18 cellular contexts compared by ENCODE assay signal in the genomic region with DNA sequence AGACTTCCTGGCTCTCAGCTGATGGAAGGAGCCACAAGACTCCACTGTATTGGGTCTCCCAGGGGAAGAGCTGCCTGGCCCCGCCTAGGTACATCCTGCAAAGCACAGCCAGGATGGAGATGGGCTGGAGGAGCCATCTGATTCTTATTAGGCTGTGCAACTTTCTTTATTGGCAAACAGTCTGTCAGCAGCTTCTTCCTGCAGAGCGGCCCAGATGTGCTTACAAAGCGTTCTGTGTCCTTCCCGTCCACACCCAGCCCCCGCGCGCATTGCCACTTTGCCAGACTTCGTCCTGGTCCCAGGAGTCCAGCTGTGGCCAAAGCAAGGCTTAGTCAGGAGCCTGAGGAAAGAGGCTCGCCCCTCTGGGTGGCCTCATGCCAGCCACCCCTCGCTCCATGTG.
"Had no signal": no experiment of that assay in that cellular context is flagged by ENCODE, and none has a peak within 500 bp of the region (broad histone marks: within the 10 kb centered on the region; RNA-seq: fewer than 3 reads in every experiment).

No MANE protein-coding gene starts in this region.

- ATAC-seq: activated CD4-positive, CD25-positive, alpha-beta regulatory T cell treated with anti-CD3 and anti-CD28 coated beads, Interleukin-2, amount 50 U/mL, for 24 hours; activated T-helper 17 cell treated with anti-CD3 and anti-CD28 coated beads, Interleukin-2, amount 50 U/mL, for 72 hours; body of pancreas; left colon; right cardiac atrium had no signal

- H3K9me3 ChIP-seq: body of pancreas, prostate gland, stomach, testis had no signal

- H3K4me1 ChIP-seq: body of pancreas, prostate gland, stomach, testis had no signal

- H3K9me3 Mint-ChIP-seq: activated naive CD8-positive, alpha-beta T cell treated with anti-CD3 and anti-CD28 coated beads, Interleukin-2, amount 10 ng/mL, durations not matched to agents 7 days and 5 days; activated T-helper 17 cell treated with anti-CD3 and anti-CD28 coated beads, Interleukin-2, amount 50 U/mL, for 72 hours; T-helper 1 cell treated with Interleukin-12 subunit alpha and Interleukin-12 subunit beta and Interleukin-4 antibody, amounts not matched to agents 30 μg/mL and 1 μg/mL, for 36 hours had no signal

- H3K27me3 Mint-ChIP-seq: activated naive CD8-positive, alpha-beta T cell treated with anti-CD3 and anti-CD28 coated beads, Interleukin-2, amount 10 ng/mL, durations not matched to agents 7 days and 5 days had no signal

- H3K4me3 ChIP-seq: body of pancreas, prostate gland, skin epidermis, stomach, testis had no signal

- H3K4me3 Mint-ChIP-seq: activated naive CD8-positive, alpha-beta T cell treated with anti-CD3 and anti-CD28 coated beads, Interleukin-2, amount 10 ng/mL, durations not matched to agents 7 days and 5 days; activated T-helper 17 cell treated with anti-CD3 and anti-CD28 coated beads, Interleukin-2, amount 50 U/mL, for 72 hours; neural crest cell; T-helper 1 cell treated with Interleukin-12 subunit alpha and Interleukin-12 subunit beta and Interleukin-4 antibody, amounts not matched to agents 30 μg/mL and 1 μg/mL, for 36 hours; type B pancreatic cell had no signal

- H3K27me3 ChIP-seq: body of pancreas, testis had no signal

- H3K4me1 Mint-ChIP-seq: activated naive CD8-positive, alpha-beta T cell treated with anti-CD3 and anti-CD28 coated beads, Interleukin-2, amount 10 ng/mL, durations not matched to agents 7 days and 5 days; activated T-helper 17 cell treated with anti-CD3 and anti-CD28 coated beads, Interleukin-2, amount 50 U/mL, for 72 hours; neural crest cell had no signal

- DNase-seq: activated naive CD4-positive, alpha-beta T cell treated with Interleukin-2 at 50 U/mL for 16 hours; activated naive CD8-positive, alpha-beta T cell treated with anti-CD3 and anti-CD28 coated beads, Interleukin-2, amount 10 ng/mL, durations not matched to agents 7 days and 5 days; body of pancreas; caudate nucleus; erythroblast; left colon; mammary epithelial cell; midbrain; stomach; testis had no signal

- H3K27ac ChIP-seq: body of pancreas, prostate gland, stomach, testis had no signal

- H3K27ac Mint-ChIP-seq: activated naive CD8-positive, alpha-beta T cell treated with anti-CD3 and anti-CD28 coated beads, Interleukin-2, amount 10 ng/mL, durations not matched to agents 7 days and 5 days; activated T-helper 17 cell treated with anti-CD3 and anti-CD28 coated beads, Interleukin-2, amount 50 U/mL, for 72 hours; T-helper 1 cell treated with Interleukin-12 subunit alpha and Interleukin-12 subunit beta and Interleukin-4 antibody, amounts not matched to agents 30 μg/mL and 1 μg/mL, for 36 hours; type B pancreatic cell had no signal

- H3K36me3 Mint-ChIP-seq: activated naive CD8-positive, alpha-beta T cell treated with anti-CD3 and anti-CD28 coated beads, Interleukin-2, amount 10 ng/mL, durations not matched to agents 7 days and 5 days; type B pancreatic cell had no signal

- H3K36me3 ChIP-seq: prostate gland, stomach had no signal
